ENCODE assay signal across 26 cellular contexts in genomic region chr15:87347806-87348515, GRCh38.
"Had no signal": no experiment of that assay in that cellular context is flagged by ENCODE, and none has a peak within 500 bp of the region (broad histone marks: within the 10 kb centered on the region; RNA-seq: fewer than 3 reads in every experiment).

No MANE protein-coding gene starts in this region.

- DNase-seq: activated B cell treated with CpG ODN at 0.5 μM for 24 hours; activated CD4-positive, alpha-beta T cell treated with anti-CD3 and anti-CD28 coated beads, Interleukin-2, amount 50 U/mL, for 1 hour; activated CD8-positive, alpha-beta memory T cell treated with anti-CD3 and anti-CD28 coated beads, Interleukin-2, amount 10 ng/mL, durations not matched to agents 7 days and 5 days; activated CD8-positive, alpha-beta T cell treated with anti-CD3 and anti-CD28 coated beads, Interleukin-2, amount 10 ng/mL, durations not matched to agents 7 days and 5 days; activated naive CD4-positive, alpha-beta T cell; activated T-cell treated with anti-CD3 and anti-CD28 coated beads, Interleukin-2, amount 50 U/mL, for 48 hours; foreskin melanocyte; heart right ventricle; left ventricle myocardium inferior; naive B cell; ovary; right lobe of liver; stimulated activated CD4-positive, alpha-beta T cell treated with anti-CD3 and anti-CD28 coated beads, Interleukin-4, amount 100 ng/mL, for 4 hours; stimulated activated CD8-positive, alpha-beta memory T cell treated with anti-CD3 and anti-CD28 coated beads, Interleukin-4, amount 100 ng/mL, for 48 hours; stomach; thyroid gland; upper lobe of left lung had no signal

- H3K4me3 ChIP-seq: ascending aorta, cardiac muscle cell, esophagus muscularis mucosa, heart right ventricle, left ventricle myocardium inferior, ovary, right lobe of liver, skin epidermis, stomach, thyroid gland, upper lobe of left lung had no signal

- H3K27me3 ChIP-seq: ascending aorta, cardiac muscle cell, esophagus muscularis mucosa, heart right ventricle, ovary, right lobe of liver, stomach, thyroid gland, upper lobe of left lung had no signal

- H3K27ac Mint-ChIP-seq: activated B cell treated with CpG ODN at 0.5 μM for 24 hours; activated CD8-positive, alpha-beta memory T cell treated with anti-CD3 and anti-CD28 coated beads, Interleukin-2, amount 10 ng/mL, durations not matched to agents 7 days and 5 days; activated CD8-positive, alpha-beta T cell treated with anti-CD3 and anti-CD28 coated beads, Interleukin-2, amount 10 ng/mL, durations not matched to agents 7 days and 5 days; activated naive CD4-positive, alpha-beta T cell treated with anti-CD3 and anti-CD28 coated beads, Interleukin-2, amount 50 U/mL, for 72 hours; mesothelial cell of epicardium; progenitor cell of endocrine pancreas; stimulated activated memory B cell treated with anti-CD40 and anti-IgM and Interleukin-4, amounts not matched to agents 10 μg/mL and 1 μg/mL and 100 μg/mL, for 72 hours had no signal

- H3K9me3 ChIP-seq: ascending aorta, ovary, right lobe of liver, thyroid gland, upper lobe of left lung had no signal

- H3K9me3 Mint-ChIP-seq: activated B cell treated with CpG ODN at 0.5 μM for 24 hours had no signal

- H3K27me3 Mint-ChIP-seq: activated B cell treated with CpG ODN at 0.5 μM for 24 hours; activated CD8-positive, alpha-beta memory T cell treated with anti-CD3 and anti-CD28 coated beads, Interleukin-2, amount 10 ng/mL, durations not matched to agents 7 days and 5 days; naive B cell; stimulated activated memory B cell treated with anti-CD40 and anti-IgM and Interleukin-4, amounts not matched to agents 10 μg/mL and 1 μg/mL and 100 μg/mL, for 72 hours had no signal

- H3K4me3 Mint-ChIP-seq: activated B cell treated with CpG ODN at 0.5 μM for 24 hours; activated CD8-positive, alpha-beta memory T cell treated with anti-CD3 and anti-CD28 coated beads, Interleukin-2, amount 10 ng/mL, durations not matched to agents 7 days and 5 days; activated CD8-positive, alpha-beta T cell treated with anti-CD3 and anti-CD28 coated beads, Interleukin-2, amount 10 ng/mL, durations not matched to agents 7 days and 5 days; brain; mesothelial cell of epicardium; naive B cell; stimulated activated memory B cell treated with anti-CD40 and anti-IgM and Interleukin-4, amounts not matched to agents 10 μg/mL and 1 μg/mL and 100 μg/mL, for 72 hours had no signal

- H3K36me3 ChIP-seq: ascending aorta, cardiac muscle cell, esophagus muscularis mucosa, heart right ventricle, left ventricle myocardium inferior, ovary, right lobe of liver, stomach, thyroid gland, upper lobe of left lung had no signal

- ATAC-seq: activated CD8-positive, alpha-beta memory T cell treated with anti-CD3 and anti-CD28 coated beads, Interleukin-2, amount 10 ng/mL, durations not matched to agents 7 days and 5 days; activated CD8-positive, alpha-beta T cell treated with anti-CD3 and anti-CD28 coated beads, Interleukin-2, amount 10 ng/mL, durations not matched to agents 7 days and 5 days; activated naive CD4-positive, alpha-beta T cell treated with anti-CD3 and anti-CD28 coated beads, Interleukin-2, amount 50 U/mL, for 72 hours; heart right ventricle; right lobe of liver; stimulated activated memory B cell treated with anti-CD40 and anti-IgM and Interleukin-4, amounts not matched to agents 10 μg/mL and 1 μg/mL and 100 μg/mL, for 72 hours had no signal

- H3K4me1 ChIP-seq: ascending aorta, heart right ventricle, left ventricle myocardium inferior, right lobe of liver, stomach, thyroid gland, upper lobe of left lung had no signal

- H3K27ac ChIP-seq: ascending aorta, cardiac muscle cell, esophagus muscularis mucosa, heart right ventricle, left ventricle myocardium inferior, ovary, right lobe of liver, skin epidermis, stomach, thyroid gland, upper lobe of left lung had no signal

- H3K4me1 Mint-ChIP-seq: activated B cell treated with CpG ODN at 0.5 μM for 24 hours; activated CD8-positive, alpha-beta memory T cell treated with anti-CD3 and anti-CD28 coated beads, Interleukin-2, amount 10 ng/mL, durations not matched to agents 7 days and 5 days; mesothelial cell of epicardium; naive B cell; stimulated activated memory B cell treated with anti-CD40 and anti-IgM and Interleukin-4, amounts not matched to agents 10 μg/mL and 1 μg/mL and 100 μg/mL, for 72 hours had no signal

- H3K36me3 Mint-ChIP-seq: activated CD8-positive, alpha-beta memory T cell treated with anti-CD3 and anti-CD28 coated beads, Interleukin-2, amount 10 ng/mL, durations not matched to agents 7 days and 5 days; activated naive CD4-positive, alpha-beta T cell treated with anti-CD3 and anti-CD28 coated beads, Interleukin-2, amount 50 U/mL, for 72 hours; brain; mesothelial cell of epicardium; naive B cell; stimulated activated memory B cell treated with anti-CD40 and anti-IgM and Interleukin-4, amounts not matched to agents 10 μg/mL and 1 μg/mL and 100 μg/mL, for 72 hours had no signal
